Comparison of ENCODE assay signal across 8 cellular contexts in genomic region chr20:23349338-23350006, GRCh38. TPM values are rescaled to one million over a fixed set of nuclear protein-coding genes. Genes with fewer than 3 reads are reported as not detected.
DNase-seq lines count a peak whose midpoint lies in the region; ATAC-seq and TF ChIP-seq lines count a peak whose summit lies in the region.

No MANE protein-coding gene starts in this region.

- peaks cover 2% of the 10 kb centered on the region for H3K36me3 ChIP-seq in GM06990 (ENCODE audit: control insufficient read depth, insufficient read depth, low read length)
- H3K36me3 ChIP-seq in ascending aorta = peaks cover 5 to 6% of the 10 kb centered on the region in 2 donors

- H3K4me3 ChIP-seq in GM06990 (replicated peaks; ENCODE audit: low read depth, low read length) (peak overlapping the region; percentile 92), ascending aorta (peak overlapping the region; percentile 93 to 97)

- peaks cover 9 to 23% (median 11%) of the 10 kb centered on the region in 3 donors for H3K27me3 Mint-ChIP-seq in immature natural killer cell (ENCODE audit: low read depth in 3 of 3)

- no peak for DNase-seq in GM06990 (ENCODE audit: extremely low read depth, insufficient read length)
- DNase-seq in HuH-7 (ENCODE audit: low spot score) = peak; percentile 58
- DNase-seq in ascending aorta (ENCODE audit: low spot score in 2 of 2) = peak in 1 of 2 donors; percentile 70
- no peak for DNase-seq in immature natural killer cell
- no peak for DNase-seq in substantia nigra (lab: John Stamatoyannopoulos, UW)
- DNase-seq in ecto neural progenitor cell (ENCODE audit: low spot score) = no peak
- no peak for DNase-seq in RPMI8226

- H3K4me1 ChIP-seq in ascending aorta = peaks cover 3 to 18% of the 10 kb centered on the region in 2 donors

- no peaks in the 10 kb centered on the region for H3K9me3 ChIP-seq in ascending aorta

- peak; percentile 7 for ATAC-seq in GM21367 (IDR thresholded peaks at IDR 0.05; ENCODE audit: unreplicated experiment)

- H3K4me1 Mint-ChIP-seq in immature natural killer cell = peaks cover 28 to 34% of the 10 kb centered on the region in 2 donors

- peak; percentile 54 for TF ChIP-seq CTCF in GM06990 (IDR thresholded peaks at IDR 0.05; ENCODE audit: insufficient read depth, low read length, poor library complexity, severe bottlenecking)
- TF ChIP-seq CTCF in ascending aorta (IDR thresholded peaks at IDR 0.05) = peak in 2 of 3 experiments; percentile 37 to 50

- peak overlapping the region; percentile 93 to 99 (median 97) for H3K4me3 Mint-ChIP-seq in immature natural killer cell

- H3K27ac ChIP-seq in ascending aorta (peak overlapping the region; percentile 99 to 100), substantia nigra (ENCODE audit: low read depth, low read length, poor library complexity, severe bottlenecking) (peak overlapping the region; percentile 97)

- peaks cover 0 to 2% (median 1%) of the 10 kb centered on the region in 3 donors for H3K36me3 Mint-ChIP-seq in immature natural killer cell

- no peaks in the 10 kb centered on the region for H3K9me3 Mint-ChIP-seq in immature natural killer cell

- intact Hi-C loops in ascending aorta (cut with DNase I) = loop anchor here (1.0 to 10.0 kb wide), 8 partner anchors 9 to 1705 kb away; partner anchors contain the start of genes ACSS1, APMAP, GZF1 and SYNDIG1

- no peaks in the 10 kb centered on the region for H3K27me3 ChIP-seq in GM06990 (replicated peaks; ENCODE audit: control insufficient read depth, insufficient read depth, low read length)
- H3K27me3 ChIP-seq in ascending aorta = no peaks in the 10 kb centered on the region

- H3K27ac Mint-ChIP-seq in immature natural killer cell = peak overlapping the region; percentile 99 to 100 (median 100)

RNA-seq across cellular contexts. Expression of gene NXT1, which starts 1.1 kb away (rescaled TPM):
- 50.0 TPM for total RNA-seq in ascending aorta
- polyA plus RNA-seq in immature natural killer cell = 100 to 1,000 TPM in 1 of 3 donors, 10 to 100 TPM in 2; 60.3 to 129 (median 94.2) TPM

RNA-seq across cellular contexts. Expression of gene GZF1, which starts 12.5 kb away (rescaled TPM):
- total RNA-seq in ascending aorta = 54.8 TPM
- polyA plus RNA-seq in immature natural killer cell = 1 to 10 TPM; 3.5 to 7.0 (median 5.5) TPM
